8 cellular contexts compared by ENCODE assay signal in genomic region chr12:6767301-6767591, GRCh38. TPM values are rescaled to one million over a fixed set of nuclear protein-coding genes. Genes with fewer than 3 reads are reported as not detected.
DNase-seq lines count a peak whose midpoint lies in the region; ATAC-seq and TF ChIP-seq lines count a peak whose summit lies in the region.

No MANE protein-coding gene starts in this region.

- CTCF ChIA-PET in BJ (lab: Yijun Ruan, JAX): interaction anchor here (0.6 to 5.6 kb wide), 18 partner anchors 7 to 255 kb away, joined by 3 to 103 read pairs (median 6); partner anchors contain the start of genes MLF2 and ZNF384

- intact Hi-C loops in natural killer cell (cut with micrococcal nuclease): no loop called here

- ATAC-seq in natural killer cell: no peak
- no peak for ATAC-seq in GM18870 (IDR thresholded peaks at IDR 0.05; ENCODE audit: unreplicated experiment)
- no peak for ATAC-seq in HG02981 (IDR thresholded peaks at IDR 0.05; ENCODE audit: unreplicated experiment)

- DNase-seq in BJ (ENCODE audit: low read depth) (no peak), LoVo (ENCODE audit: low spot score) (peak; percentile 18), dedifferentiated amniotic fluid mesenchymal stem cell (ENCODE audit: extremely low spot score) (peak; percentile 67), natural killer cell (no peak), GF-D8 (lab: John Stamatoyannopoulos, UW) (no peak), GM13977 (ENCODE audit: low spot score) (no peak)

- H3K27me3 ChIP-seq in BJ (ENCODE audit: control insufficient read depth, insufficient read depth, low read length): no peaks in the 10 kb centered on the region

- H3K36me3 Mint-ChIP-seq in natural killer cell: no peaks in the 10 kb centered on the region

- H3K27me3 Mint-ChIP-seq in natural killer cell (ENCODE audit: low read depth in 2 of 2): peaks cover 52 to 62% of the 10 kb centered on the region in 2 donors

- H3K4me3 Mint-ChIP-seq in natural killer cell: peak overlapping the region; percentile 93

- H3K9me3 Mint-ChIP-seq in natural killer cell: no peaks in the 10 kb centered on the region

- peak overlapping the region in 1 of 2 donors; percentile 67 for H3K27ac Mint-ChIP-seq in natural killer cell

- in situ Hi-C loops in GM13977 (cut with MboI; ENCODE audit: low pct_unique_long_range_greater_than_20kb, low sequenced_read_pairs, unreplicated experiment): no loop called here

- POLR2A ChIA-PET in BJ (lab: Charles Lee): interaction anchor here (0.9 to 1.9 kb wide), 3 partner anchors 11 to 78 kb away, joined by 4 to 18 read pairs (median 14); partner anchors contain the start of genes MLF2 and ZNF384

- peaks cover 13% of the 10 kb centered on the region for H3K36me3 ChIP-seq in BJ (ENCODE audit: control insufficient read depth, insufficient read depth, low read length)

- TF ChIP-seq CTCF in BJ (IDR thresholded peaks at IDR 0.05; ENCODE audit: insufficient read depth, low read depth, low read length) (no peak), natural killer cell (IDR thresholded peaks at IDR 0.05) (no peak), GM13977 (IDR thresholded peaks at IDR 0.05; ENCODE audit: extremely low read depth, insufficient read depth, missing control alignments) (no peak)

- H3K4me1 Mint-ChIP-seq in natural killer cell: peaks cover 32 to 34% of the 10 kb centered on the region in 2 donors

- peak overlapping the region; percentile 59 for H3K4me3 ChIP-seq in BJ (ENCODE audit: low read depth, low read length)

RNA-seq across cellular contexts. Expression of gene PTMS, which starts 1.1 kb away (rescaled TPM):
- 234 and 241 TPM in 2 replicates for polyA plus RNA-seq in BJ (2011; rRNA removed)
- 146 and 155 TPM in 2 replicates for polyA minus RNA-seq in BJ (2011; rRNA and poly(A)+ RNA removed)
- total RNA-seq in natural killer cell: 10 to 100 TPM in 1 of 3 donors, 1 to 10 TPM in 2; 2.3 to 33.2 (median 2.8) TPM

RNA-seq across cellular contexts. Expression of gene LAG3, which starts 5.1 kb away (rescaled TPM):
- polyA plus RNA-seq in BJ (2011; rRNA removed): 0.28 and 0.50 TPM in 2 replicates
- 0.38 and 1.0 TPM in 2 replicates for polyA minus RNA-seq in BJ (2011; rRNA and poly(A)+ RNA removed)
- total RNA-seq in natural killer cell: 1 to 10 TPM in 1 of 3 donors, under 1 TPM in 2; 0.36 to 7.6 (median 0.78) TPM

RNA-seq across cellular contexts. Expression of gene MLF2, which starts 14.3 kb away (rescaled TPM):
- 287 and 345 TPM in 2 replicates for polyA plus RNA-seq in BJ (2011; rRNA removed)
- 107 and 132 TPM in 2 replicates for polyA minus RNA-seq in BJ (2011; rRNA and poly(A)+ RNA removed)
- 100 to 1,000 TPM; 114 to 117 (median 116) TPM for total RNA-seq in natural killer cell

RNA-seq across cellular contexts. Expression of gene CD4, which starts 22.1 kb away (rescaled TPM):
- polyA plus RNA-seq in BJ (2011; rRNA removed): 0.33 and 0.42 TPM in 2 replicates
- polyA minus RNA-seq in BJ (2011; rRNA and poly(A)+ RNA removed): 0.10 and 0.24 TPM in 2 replicates
- 10 to 100 TPM in 1 of 3 donors, 1 to 10 TPM in 2; 8.5 to 10.1 (median 9.8) TPM for total RNA-seq in natural killer cell

RNA-seq across cellular contexts. Expression of gene COPS7A, which starts 43.4 kb away (rescaled TPM):
- 128 and 200 TPM in 2 replicates for polyA plus RNA-seq in BJ (2011; rRNA removed)
- 35.6 and 58.7 TPM in 2 replicates for polyA minus RNA-seq in BJ (2011; rRNA and poly(A)+ RNA removed)
- 10 to 100 TPM; 23.5 to 29.8 (median 28.9) TPM for total RNA-seq in natural killer cell

Comparison
In these comparisons a context has a peak if more than half of its experiments do, and no peak if none do; other contexts are left out.
1. DNase-seq: peak in LoVo (single experiment) and dedifferentiated amniotic fluid mesenchymal stem cell (single experiment); none in BJ (single experiment), natural killer cell (single experiment), GF-D8 (single experiment) and GM13977 (single experiment).